ENCODE assay signal across 2 cellular contexts in genomic region chr19:42266105-42266504, GRCh38. TPM values are rescaled to one million over a fixed set of nuclear protein-coding genes. Genes with fewer than 3 reads are reported as not detected.
"Had no signal": no experiment of that assay in that cellular context is flagged by ENCODE, and none has a peak within 500 bp of the region (broad histone marks: within the 10 kb centered on the region; RNA-seq: fewer than 3 reads in every experiment).

No MANE protein-coding gene starts in this region.

RNA-seq across cellular contexts. Expression of gene PRR19, which starts 35.8 kb away (rescaled TPM):
- total RNA-seq: ascending aorta, bronchial epithelial cell had no signal
